Comparison of ENCODE assay signal across 10 cellular contexts in genomic region chr12:32252199-32253073, GRCh38.
DNase-seq lines count a peak whose midpoint lies in the region; ATAC-seq, FAIRE-seq and TF ChIP-seq lines count a peak whose summit lies in the region.
"Had no signal": no experiment of that assay in that cellular context is flagged by ENCODE, and none has a peak within 500 bp of the region (broad histone marks: within the 10 kb centered on the region; RNA-seq: fewer than 3 reads in every experiment).

No MANE protein-coding gene starts in this region.

- TF ChIP-seq POLR2A in GM12891 (IDR thresholded peaks at IDR 0.05; ENCODE audit: low read depth, low read length) (no peak), H54 (IDR thresholded peaks at IDR 0.05; ENCODE audit: low read depth, low read length) (no peak)

- ATAC-seq in GM19397 (IDR thresholded peaks at IDR 0.05; ENCODE audit: unreplicated experiment) (peak; percentile 90), HG02981 (IDR thresholded peaks at IDR 0.05; ENCODE audit: unreplicated experiment) (peak; percentile 70)

- TF ChIP-seq CTCF in VCaP (conservative IDR thresholded peaks at IDR 0.05) = no peak

- no peak for DNase-seq in GM12891 (ENCODE audit: insufficient read length, low spot score)
- DNase-seq in COR-L47 (lab: John Stamatoyannopoulos, UW) = no peak
- DNase-seq in foreskin melanocyte = no peak
- DNase-seq in urothelium cell line (ENCODE audit: low spot score) = no peak
- no peak for DNase-seq in H54 (ENCODE audit: insufficient read length, low spot score)
- DNase-seq: islet precursor cell, T1000 had no signal

- peak overlapping the region; percentile 52 for H3K27ac ChIP-seq in VCaP

- peak; percentile 57 for FAIRE-seq in GM12891 (lab: Jason Lieb, UNC)
- no peak for FAIRE-seq in urothelium cell line (lab: Jason Lieb, UNC)
- no peak for FAIRE-seq in H54 (lab: Jason Lieb, UNC)

TF ChIP-seq in GM12891, 5 proteins besides CTCF, POLR2A, EP300 and RAD21:
- TF ChIP-seq POLR2AphosphoS5 (IDR thresholded peaks at IDR 0.05; ENCODE audit: low read depth, low read length) = no peak
- TF ChIP-seq POU2F2 (IDR thresholded peaks at IDR 0.05; ENCODE audit: low read depth, low read length) = no peak
- TF ChIP-seq SPI1 (IDR thresholded peaks at IDR 0.05; ENCODE audit: low read depth, low read length) = no peak
- TF ChIP-seq TAF1 (IDR thresholded peaks at IDR 0.05; ENCODE audit: low read depth, low read length) = no peak
- no peak for TF ChIP-seq PAX5 (IDR thresholded peaks at IDR 0.05; ENCODE audit: insufficient read depth, low read length, severe bottlenecking)
